ENCODE assay signal across 8 cellular contexts in the genomic region with DNA sequence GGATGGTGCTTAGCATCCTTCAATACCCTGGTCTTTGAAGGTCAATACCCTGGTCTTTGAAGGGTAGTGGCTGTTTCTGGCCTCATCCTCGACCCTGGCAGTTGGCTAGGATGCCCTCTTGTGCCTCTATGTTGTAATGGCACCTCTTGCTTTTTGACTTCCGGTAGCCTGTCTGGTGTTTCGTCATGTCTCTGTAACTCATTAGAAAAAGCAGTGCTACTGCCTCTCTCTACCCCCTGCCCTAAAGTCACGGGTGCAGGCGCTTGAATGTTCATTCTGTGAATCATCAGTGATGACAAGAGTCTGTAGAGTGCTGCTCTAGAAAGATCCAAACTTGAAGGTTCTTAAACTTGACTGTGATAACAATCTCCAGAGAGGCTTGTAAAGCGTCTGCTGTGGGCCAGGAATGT. TPM values are rescaled to one million over a fixed set of nuclear protein-coding genes. Genes with fewer than 3 reads are reported as not detected.
DNase-seq lines count a peak whose midpoint lies in the region; ATAC-seq and TF ChIP-seq lines count a peak whose summit lies in the region.

No MANE protein-coding gene starts in this region.

- peak; percentile 73 to 81 for DNase-seq in AML-193 (lab: John Stamatoyannopoulos, UW)
- DNase-seq in LHCN-M2 (ENCODE audit: low read depth): peak; percentile 32
- DNase-seq in activated CD4-positive, alpha-beta T cell treated with anti-CD3 and anti-CD28 coated beads, Interleukin-2, amount 50 U/mL, for 24 hours (ENCODE audit: low read depth in 1 of 2, low spot score in 1 of 2): peak; percentile 0 to 11
- peak in 22 of 42 donors; percentile 7 to 55 (median 26) for DNase-seq in head of caudate nucleus
- DNase-seq in stimulated activated effector memory CD8-positive, alpha-beta T cell treated with anti-CD3 and anti-CD28 coated beads, Interleukin-12 subunit alpha, Interleukin-12 subunit beta, amount 100 ng/mL, for 72 hours (ENCODE audit: low spot score in 2 of 2): peak in 1 of 2 donors; percentile 63
- DNase-seq in hepatic stellate cell (ENCODE audit: low spot score): no peak
- no peak for DNase-seq in left cardiac atrium

- no peaks in the 10 kb centered on the region for H3K9me3 Mint-ChIP-seq in stimulated activated effector memory CD8-positive, alpha-beta T cell treated with anti-CD3 and anti-CD28 coated beads, Interleukin-12 subunit alpha, Interleukin-12 subunit beta, amount 100 ng/mL, for 72 hours

- H3K27ac Mint-ChIP-seq in stimulated activated effector memory CD8-positive, alpha-beta T cell treated with anti-CD3 and anti-CD28 coated beads, Interleukin-12 subunit alpha, Interleukin-12 subunit beta, amount 100 ng/mL, for 72 hours: no peak overlapping the region

- no peaks in the 10 kb centered on the region for H3K4me1 Mint-ChIP-seq in stimulated activated effector memory CD8-positive, alpha-beta T cell treated with anti-CD3 and anti-CD28 coated beads, Interleukin-12 subunit alpha, Interleukin-12 subunit beta, amount 100 ng/mL, for 72 hours

- H3K4me3 Mint-ChIP-seq in stimulated activated effector memory CD8-positive, alpha-beta T cell treated with anti-CD3 and anti-CD28 coated beads, Interleukin-12 subunit alpha, Interleukin-12 subunit beta, amount 100 ng/mL, for 72 hours: no peak overlapping the region

- intact Hi-C loops in head of caudate nucleus (cut with DNase I): no loop called here
- intact Hi-C loops in left cardiac atrium (cut with DNase I): no loop called here

- peak; percentile 74 for ATAC-seq in stimulated activated effector memory CD8-positive, alpha-beta T cell treated with anti-CD3 and anti-CD28 coated beads, Interleukin-12 subunit alpha, Interleukin-12 subunit beta, amount 100 ng/mL, for 72 hours
- ATAC-seq in left cardiac atrium: no peak

- no peaks in the 10 kb centered on the region for H3K36me3 Mint-ChIP-seq in stimulated activated effector memory CD8-positive, alpha-beta T cell treated with anti-CD3 and anti-CD28 coated beads, Interleukin-12 subunit alpha, Interleukin-12 subunit beta, amount 100 ng/mL, for 72 hours

- TF ChIP-seq CTCF in GM12873 (IDR thresholded peaks at IDR 0.05; ENCODE audit: insufficient read depth, low read depth, low read length, missing control alignments): peak; percentile 72

RNA-seq across cellular contexts. Expression of gene RSPO4, which starts 28.3 kb away (rescaled TPM):
- total RNA-seq in LHCN-M2 (2014; rRNA removed) (not detected in 2 replicates), left cardiac atrium (under 1 TPM; 0.71 to 0.74 TPM)
- polyA plus RNA-seq in LHCN-M2 (2012): not detected

RNA-seq across cellular contexts. Expression of gene ANGPT4, which starts 57.7 kb away (rescaled TPM):
- total RNA-seq in LHCN-M2 (2014; rRNA removed): not detected in 2 replicates
- not detected for polyA plus RNA-seq in LHCN-M2 (2012)
- total RNA-seq in left cardiac atrium: under 1 TPM in 1 of 2 donors, not detected in 1; 0.27 TPM

Comparison
In these comparisons a context has a peak if more than half of its experiments do, and no peak if none do; other contexts are left out.
1. DNase-seq: peak in AML-193 (2 of 2), LHCN-M2 (single experiment), activated CD4-positive, alpha-beta T cell treated with anti-CD3 and anti-CD28 coated beads, Interleukin-2, amount 50 U/mL, for 24 hours (2 of 2) and head of caudate nucleus (22 of 42); none in hepatic stellate cell (single experiment) and left cardiac atrium (single experiment).